19 cellular contexts compared by ENCODE assay signal in the genomic region with DNA sequence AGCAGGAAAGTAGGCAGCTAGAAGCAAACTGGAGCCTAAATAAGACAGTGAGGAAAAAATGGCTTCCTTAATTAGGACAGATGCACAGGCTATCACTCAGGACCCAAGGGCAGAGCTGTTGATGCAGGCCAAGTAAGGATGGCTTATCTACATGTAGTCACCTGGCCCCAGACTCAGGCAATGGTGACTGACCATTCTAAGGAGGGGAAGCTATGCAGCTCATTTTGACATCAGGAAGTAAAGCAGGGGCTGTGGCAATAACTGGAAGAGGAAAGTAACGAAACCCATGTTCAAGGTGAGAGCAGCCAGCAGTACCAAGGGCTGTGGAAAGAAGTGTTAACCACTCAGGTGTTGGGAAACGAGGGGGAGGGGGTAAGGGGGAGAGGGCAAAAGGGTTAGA. TPM values are rescaled to one million over a fixed set of nuclear protein-coding genes. Genes with fewer than 3 reads are reported as not detected.
A peak's percentile ranks its signal among the peaks of the same experiment; 100 is the strongest.
DNase-seq lines count a peak whose midpoint lies in the region; ATAC-seq, FAIRE-seq and TF ChIP-seq lines count a peak whose summit lies in the region.
"Had no signal": no experiment of that assay in that cellular context is flagged by ENCODE, and none has a peak within 500 bp of the region (broad histone marks: within the 10 kb centered on the region; RNA-seq: fewer than 3 reads in every experiment).

No MANE protein-coding gene starts in this region.

- no peak overlapping the region for H3K4me3 Mint-ChIP-seq in activated CD8-positive, alpha-beta T cell treated with anti-CD3 and anti-CD28 coated beads for 36 hours

- H3K4me1 Mint-ChIP-seq in activated CD8-positive, alpha-beta T cell treated with anti-CD3 and anti-CD28 coated beads for 36 hours (ENCODE audit: low read depth) = peaks cover 9% of the 10 kb centered on the region

- 68 to 73% (median 71%) methylated on average over 2 of the region's 2 CpGs for WGBS in small intestine, 3 donors

- H3K9me3 ChIP-seq in neutrophil (no peaks in the 10 kb centered on the region), small intestine (ENCODE audit: control insufficient read depth, low read depth) (no peaks in the 10 kb centered on the region)
- H3K9me3 ChIP-seq: A549, Caco-2 had no signal

- H3K36me3 Mint-ChIP-seq in activated CD8-positive, alpha-beta T cell treated with anti-CD3 and anti-CD28 coated beads for 36 hours (ENCODE audit: low read depth) = peaks cover 9% of the 10 kb centered on the region

- H3K4me1 ChIP-seq in neutrophil (ENCODE audit: control insufficient read depth in 1 of 2, insufficient read depth in 1 of 2, low read depth in 1 of 2, low read length in 1 of 2) (peaks cover 33% of the 10 kb centered on the region in 2 experiments), small intestine (ENCODE audit: control insufficient read depth in 2 of 2, insufficient read depth in 1 of 2, low read depth in 1 of 2, low read length in 1 of 2) (no peaks in the 10 kb centered on the region)
- H3K4me1 ChIP-seq: Caco-2 had no signal

- intact Hi-C loops in activated CD8-positive, alpha-beta T cell treated with anti-CD3 and anti-CD28 coated beads for 36 hours (cut with micrococcal nuclease) = loop anchor here (10.0 kb wide), 1 partner anchor 289 kb away; no protein-coding TSS in a partner anchor

- TF ChIP-seq CTCF in activated CD8-positive, alpha-beta T cell treated with anti-CD3 and anti-CD28 coated beads for 36 hours (IDR thresholded peaks at IDR 0.05) = no peak
- no peak for TF ChIP-seq CTCF in neutrophil (IDR thresholded peaks at IDR 0.05)

- ATAC-seq in activated CD8-positive, alpha-beta T cell treated with anti-CD3 and anti-CD28 coated beads for 36 hours = no peak
- no peak for ATAC-seq in GM19452 (IDR thresholded peaks at IDR 0.05; ENCODE audit: unreplicated experiment)
- ATAC-seq: A549, GM12878, HCT116 had no signal

- H3K36me3 ChIP-seq in neutrophil (peaks cover 10% of the 10 kb centered on the region), small intestine (ENCODE audit: control insufficient read depth in 2 of 2, insufficient read depth in 2 of 2, low read length in 2 of 2) (peaks cover 0 to 1% of the 10 kb centered on the region in 2 donors)

- H3K27ac Mint-ChIP-seq in activated CD8-positive, alpha-beta T cell treated with anti-CD3 and anti-CD28 coated beads for 36 hours = peak overlapping the region; percentile 51

- H3K27ac ChIP-seq in neutrophil (peak overlapping the region; percentile 83), small intestine (ENCODE audit: low read depth in 1 of 2, low read length in 1 of 2) (no peak overlapping the region)
- H3K27ac ChIP-seq: A549, C4-2B had no signal

- no peak for FAIRE-seq in small intestine (lab: Jason Lieb, UNC)
- FAIRE-seq: A549, GM12878, GM18507 had no signal

- peak overlapping the region in 1 of 2 experiments; percentile 16 for H3K4me3 ChIP-seq in neutrophil (ENCODE audit: low read depth in 1 of 2, low read length in 1 of 2)
- H3K4me3 ChIP-seq in small intestine (ENCODE audit: low read depth in 1 of 2, low read length in 2 of 2) = no peak overlapping the region
- H3K4me3 ChIP-seq: A549, GM12878 had no signal

- no peaks in the 10 kb centered on the region for H3K9me3 Mint-ChIP-seq in activated CD8-positive, alpha-beta T cell treated with anti-CD3 and anti-CD28 coated beads for 36 hours

- CTCF ChIA-PET in activated CD8-positive, alpha-beta T cell treated with anti-CD3 and anti-CD28 coated beads for 36 hours (lab: Charles Lee) = interaction anchor here (0.8 to 6.7 kb wide), 17 partner anchors 8 to 293 kb away, joined by 3 to 130 read pairs (median 5); a partner anchor contains a TSS

- DNase-seq in NK-92 treated with Interleukin-12 subunit alpha and Interleukin-12 subunit beta, amount 100 ng/mL, for 24 hours (lab: John Stamatoyannopoulos, UW) = peak; percentile 5
- DNase-seq in NK-92 (lab: John Stamatoyannopoulos, UW; ENCODE audit: unreplicated experiment) (no peak), GF-D8 (lab: John Stamatoyannopoulos, UW) (peak; percentile 44), occipital lobe (lab: John Stamatoyannopoulos, UW) (no peak), small intestine (no peak)
- no peak for DNase-seq in activated CD8-positive, alpha-beta T cell treated with anti-CD3 and anti-CD28 coated beads for 36 hours
- DNase-seq: Caco-2, NCI-H1092 treated with DMSO at 0.1 percent for 48 hours, NCI-H1694, NCI-H2107, NCI-H748 treated with DMSO at 0.1 percent for 48 hours, RPMI8226 had no signal

- H3K27me3 ChIP-seq in neutrophil (no peaks in the 10 kb centered on the region), small intestine (ENCODE audit: control insufficient read depth in 2 of 2, insufficient read depth in 2 of 2, low read length in 2 of 2) (no peaks in the 10 kb centered on the region)

- no peaks in the 10 kb centered on the region for H3K27me3 Mint-ChIP-seq in activated CD8-positive, alpha-beta T cell treated with anti-CD3 and anti-CD28 coated beads for 36 hours

- POLR2A ChIA-PET in activated CD8-positive, alpha-beta T cell treated with anti-CD3 and anti-CD28 coated beads for 36 hours (lab: Charles Lee) = no interaction called here

RNA-seq across cellular contexts. Expression of a gene that starts 16.2 kb away (rescaled TPM):
- 10 to 100 TPM; 20.6 to 22.3 TPM for total RNA-seq in activated CD8-positive, alpha-beta T cell treated with anti-CD3 and anti-CD28 coated beads for 36 hours
- 36.0 TPM for total RNA-seq in occipital lobe
- 10 to 100 TPM in 2 of 3 donors, 1 to 10 TPM in 1; 4.9 to 55.0 (median 44.9) TPM for polyA plus RNA-seq in small intestine

RNA-seq across cellular contexts. Expression of a gene that starts 16.8 kb away (rescaled TPM):
- total RNA-seq in activated CD8-positive, alpha-beta T cell treated with anti-CD3 and anti-CD28 coated beads for 36 hours = 10 to 100 TPM; 67.7 to 69.4 TPM
- 85.0 TPM for total RNA-seq in occipital lobe
- 10 to 100 TPM; 27.0 to 30.2 (median 28.4) TPM for polyA plus RNA-seq in small intestine

RNA-seq across cellular contexts. Expression of a gene that starts 46.3 kb away (rescaled TPM):
- total RNA-seq in activated CD8-positive, alpha-beta T cell treated with anti-CD3 and anti-CD28 coated beads for 36 hours = not detected
- total RNA-seq in occipital lobe = 0.16 TPM
- 10 to 100 TPM in 2 of 3 donors, 1 to 10 TPM in 1; 7.0 to 24.4 (median 11.4) TPM for polyA plus RNA-seq in small intestine
- total RNA-seq: Caco-2 had no signal

Comparison
In these comparisons a context has a peak if more than half of its experiments do, and no peak if none do; other contexts are left out.
1. DNase-seq: peak in NK-92 treated with Interleukin-12 subunit alpha and Interleukin-12 subunit beta, amount 100 ng/mL, for 24 hours (single experiment) and GF-D8 (single experiment); none in NK-92 (single experiment), activated CD8-positive, alpha-beta T cell treated with anti-CD3 and anti-CD28 coated beads for 36 hours (single experiment), occipital lobe (single experiment) and small intestine (single experiment).